1 cellular context compared by ENCODE assay signal in genomic region chr20:49713779-49714712, GRCh38.
TF ChIP-seq lines count a peak whose summit lies in the region.

TSS of gene B4GALT5 (minus strand) at chr20:49713878. CDS start at chr20:49713690, 188 bp downstream.

TF ChIP-seq in IMR-90, 13 proteins besides CTCF, POLR2A, EP300 and RAD21 (continued from another document):
- no peak for TF ChIP-seq USF2 (IDR thresholded peaks at IDR 0.05; ENCODE audit: low read depth, low read length)
- no peak for TF ChIP-seq MAFK (IDR thresholded peaks at IDR 0.05; ENCODE audit: low read depth, low read length)
